ENCODE assay signal across 8 cellular contexts in genomic region chr7:138002096-138002827, GRCh38. TPM values are rescaled to one million over a fixed set of nuclear protein-coding genes. Genes with fewer than 3 reads are reported as not detected.
DNase-seq lines count a peak whose midpoint lies in the region; ATAC-seq, FAIRE-seq and TF ChIP-seq lines count a peak whose summit lies in the region.

No MANE protein-coding gene starts in this region.

- no peaks in the 10 kb centered on the region for H3K36me3 Mint-ChIP-seq in naive thymus-derived CD8-positive, alpha-beta T cell
- peaks cover 5 to 9% of the 10 kb centered on the region in 2 donors for H3K36me3 Mint-ChIP-seq in stimulated activated naive B cell treated with anti-CD40 and anti-IgM and Interleukin-4, amounts not matched to agents 10 μg/mL and 1 μg/mL and 100 μg/mL, for 72 hours

- peak; percentile 64 for TF ChIP-seq CTCF in LNCaP clone FGC (IDR thresholded peaks at IDR 0.05; ENCODE audit: control insufficient read depth, extremely low read depth, insufficient read depth)

- POLR2A ChIA-PET in naive thymus-derived CD8-positive, alpha-beta T cell (lab: Charles Lee) = interaction anchor here (1.0 to 3.5 kb wide), 3 partner anchors 67 to 102 kb away, joined by 3 to 11 read pairs (median 5); no protein-coding TSS in a partner anchor

- peak overlapping the region; percentile 63 to 96 (median 92) for H3K27ac Mint-ChIP-seq in naive thymus-derived CD8-positive, alpha-beta T cell
- H3K27ac Mint-ChIP-seq in stimulated activated naive B cell treated with anti-CD40 and anti-IgM and Interleukin-4, amounts not matched to agents 10 μg/mL and 1 μg/mL and 100 μg/mL, for 72 hours = peak overlapping the region; percentile 97

- ATAC-seq in naive thymus-derived CD8-positive, alpha-beta T cell = peak; percentile 90 to 93
- peak; percentile 96 for ATAC-seq in stimulated activated naive B cell treated with anti-CD40 and anti-IgM and Interleukin-4, amounts not matched to agents 10 μg/mL and 1 μg/mL and 100 μg/mL, for 72 hours (replicated peaks)

- peak; percentile 88 for FAIRE-seq in H54 (lab: Jason Lieb, UNC)

- H3K4me1 Mint-ChIP-seq in naive thymus-derived CD8-positive, alpha-beta T cell = peaks cover 17 to 44% (median 34%) of the 10 kb centered on the region in 4 donors
- peaks cover 18 to 38% of the 10 kb centered on the region in 2 donors for H3K4me1 Mint-ChIP-seq in stimulated activated naive B cell treated with anti-CD40 and anti-IgM and Interleukin-4, amounts not matched to agents 10 μg/mL and 1 μg/mL and 100 μg/mL, for 72 hours

- H3K4me3 ChIP-seq in LNCaP clone FGC (ENCODE audit: low read depth, low read length) = peak overlapping the region; percentile 95

- H3K9me3 Mint-ChIP-seq in naive thymus-derived CD8-positive, alpha-beta T cell = no peaks in the 10 kb centered on the region
- H3K9me3 Mint-ChIP-seq in stimulated activated naive B cell treated with anti-CD40 and anti-IgM and Interleukin-4, amounts not matched to agents 10 μg/mL and 1 μg/mL and 100 μg/mL, for 72 hours = no peaks in the 10 kb centered on the region

- no peaks in the 10 kb centered on the region for H3K27me3 Mint-ChIP-seq in naive thymus-derived CD8-positive, alpha-beta T cell
- no peaks in the 10 kb centered on the region for H3K27me3 Mint-ChIP-seq in stimulated activated naive B cell treated with anti-CD40 and anti-IgM and Interleukin-4, amounts not matched to agents 10 μg/mL and 1 μg/mL and 100 μg/mL, for 72 hours

- TF ChIP-seq POLR2A in H54 (IDR thresholded peaks at IDR 0.05; ENCODE audit: low read depth, low read length) = no peak

- DNase-seq in EH (ENCODE audit: low read depth) (peak; percentile 100), H54 (ENCODE audit: insufficient read length, low spot score) (peak; percentile 74), LNCaP clone FGC (ENCODE audit: low read depth) (peak; percentile 99), RPMI8226 (peak; percentile 100), fibroblast of peridontal ligament (ENCODE audit: extremely low read depth) (peak; percentile 100)
- peak; percentile 95 for DNase-seq in activated T-helper 9 cell treated with anti-CD3 and anti-CD28 coated beads, Interleukin-2, amount 50 U/mL, for 16 hours (ENCODE audit: low read depth)
- peak; percentile 89 to 100 (median 98) for DNase-seq in naive thymus-derived CD8-positive, alpha-beta T cell
- peak; percentile 99 for DNase-seq in stimulated activated naive B cell treated with anti-CD40 and anti-IgM and Interleukin-4, amounts not matched to agents 10 μg/mL and 1 μg/mL and 100 μg/mL, for 72 hours

- peak overlapping the region; percentile 89 to 96 (median 94) for H3K4me3 Mint-ChIP-seq in naive thymus-derived CD8-positive, alpha-beta T cell
- H3K4me3 Mint-ChIP-seq in stimulated activated naive B cell treated with anti-CD40 and anti-IgM and Interleukin-4, amounts not matched to agents 10 μg/mL and 1 μg/mL and 100 μg/mL, for 72 hours = peak overlapping the region; percentile 92 to 96

RNA-seq across cellular contexts. Expression of gene CREB3L2, which starts 0.4 kb away (rescaled TPM):
- 10 to 100 TPM in 1 of 2 experiments, 1 to 10 TPM in 1; 9.1 to 12.8 TPM for total RNA-seq in naive thymus-derived CD8-positive, alpha-beta T cell
- 1 to 10 TPM; 5.2 to 9.0 (median 5.5) TPM for polyA plus RNA-seq in naive thymus-derived CD8-positive, alpha-beta T cell

Comparison
In these comparisons a context has a peak if more than half of its experiments do, and no peak if none do; other contexts are left out.
1. Peak in every context shown above with its lines: DNase-seq, ATAC-seq and H3K4me3 ChIP-seq.